8 cellular contexts compared by ENCODE assay signal in the genomic region with DNA sequence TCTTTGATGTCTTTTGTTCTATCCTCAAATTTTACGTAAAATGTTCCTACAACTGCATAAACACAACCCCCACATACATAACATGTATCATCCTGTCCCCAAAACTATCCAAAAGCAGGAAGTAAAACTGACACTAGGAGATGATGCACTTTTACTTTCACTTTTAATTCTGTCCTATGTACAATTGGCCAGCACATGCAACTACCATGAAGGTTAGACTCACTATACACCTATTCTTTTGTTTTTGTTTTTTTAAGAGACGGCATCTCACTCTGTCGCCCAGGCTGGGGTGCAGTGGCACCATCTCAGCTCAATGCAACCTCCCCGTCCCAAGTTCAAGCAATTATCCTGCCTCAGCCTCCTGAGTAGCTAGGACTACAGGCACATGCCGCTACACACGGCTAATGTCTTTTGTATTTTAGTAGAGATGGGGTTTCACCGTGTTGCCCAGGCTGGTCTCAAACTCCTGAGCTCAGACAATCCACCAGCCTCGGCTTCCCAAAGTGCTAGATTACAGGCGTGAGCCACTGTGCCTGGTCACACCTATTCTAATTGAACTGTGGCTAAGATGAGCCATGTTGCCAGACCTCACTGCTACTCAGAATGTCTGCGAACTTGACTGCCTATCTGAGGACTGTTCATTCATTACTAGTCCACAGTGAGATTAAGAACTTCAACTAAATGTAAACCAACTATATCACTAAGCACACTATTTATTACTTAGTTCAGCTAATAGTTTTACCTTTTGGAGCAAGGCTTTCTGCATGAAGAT. TPM values are rescaled to one million over a fixed set of nuclear protein-coding genes. Genes with fewer than 3 reads are reported as not detected.
DNase-seq lines count a peak whose midpoint lies in the region; ATAC-seq, FAIRE-seq and TF ChIP-seq lines count a peak whose summit lies in the region.

No MANE protein-coding gene starts in this region.

- DNase-seq in GM12891 (ENCODE audit: insufficient read length, low spot score): peak; percentile 26
- DNase-seq in activated CD8-positive, alpha-beta T cell treated with anti-CD3 and anti-CD28 coated beads for 36 hours: peak; percentile 20
- DNase-seq in fibroblast of villous mesenchyme (ENCODE audit: low read depth): peak; percentile 72
- no peak for DNase-seq in spleen
- no peak for DNase-seq in lower leg skin (ENCODE audit: low spot score in 2 of 2)
- DNase-seq in SJCRH30: no peak

- peaks cover 20% of the 10 kb centered on the region for H3K4me1 ChIP-seq in KMS-11 (ENCODE audit: low read depth, poor library complexity, severe bottlenecking)
- peaks cover 5 to 28% (median 14%) of the 10 kb centered on the region in 6 donors for H3K4me1 ChIP-seq in spleen
- no peaks in the 10 kb centered on the region for H3K4me1 ChIP-seq in SJCRH30

- POLR2A ChIA-PET in activated CD8-positive, alpha-beta T cell treated with anti-CD3 and anti-CD28 coated beads for 36 hours (lab: Charles Lee): no interaction called here

- H3K36me3 ChIP-seq in KMS-11 (ENCODE audit: insufficient read depth): no peaks in the 10 kb centered on the region
- H3K36me3 ChIP-seq in spleen: peaks cover 0 to 20% (median 6%) of the 10 kb centered on the region in 6 donors
- peaks cover 16% of the 10 kb centered on the region; the same call in 1 of the 2 replicates for H3K36me3 ChIP-seq in SJCRH30

- intact Hi-C loops in activated CD8-positive, alpha-beta T cell treated with anti-CD3 and anti-CD28 coated beads for 36 hours (cut with micrococcal nuclease): loop anchor here (5.0 kb wide), 2 partner anchors 167 to 237 kb away; partner anchors contain the start of gene AXDND1
- intact Hi-C loops in spleen (cut with DNase I; ENCODE audit: low total_unique reads): loop anchor here (10.0 kb wide), 1 partner anchor 165 kb away; the partner anchor contains the start of gene SOAT1
- intact Hi-C loops in lower leg skin (cut with DNase I; ENCODE audit: low total_unique reads): no loop called here

- no peaks in the 10 kb centered on the region for H4K20me1 ChIP-seq in KMS-11 (ENCODE audit: insufficient read depth)

- H3K4me2 ChIP-seq in KMS-11: peak overlapping the region; percentile 34

- no peak overlapping the region for H3K4me3 ChIP-seq in KMS-11 (IDR thresholded peaks at IDR 0.05; ENCODE audit: insufficient read depth, low read depth, low read length)
- peak overlapping the region; percentile 46 for H3K4me3 ChIP-seq in fibroblast of villous mesenchyme (ENCODE audit: low read depth, low read length)
- peak overlapping the region in 7 of 8 donors; percentile 20 to 59 (median 27) for H3K4me3 ChIP-seq in spleen
- no peak overlapping the region for H3K4me3 ChIP-seq in lower leg skin (ENCODE audit: low read depth, poor library complexity, severe bottlenecking)
- H3K4me3 ChIP-seq in SJCRH30: no peak overlapping the region

- H3K4me1 Mint-ChIP-seq in activated CD8-positive, alpha-beta T cell treated with anti-CD3 and anti-CD28 coated beads for 36 hours (ENCODE audit: low read depth): peaks cover 31% of the 10 kb centered on the region

- H3K27ac ChIP-seq in KMS-11 (no peak overlapping the region), spleen (peak overlapping the region; percentile 73 to 89 (median 84)), SJCRH30 (no peak overlapping the region)

- no peak overlapping the region for H2AFZ ChIP-seq in KMS-11 (ENCODE audit: low read depth)

- no peak for TF ChIP-seq CTCF in KMS-11 (conservative IDR thresholded peaks at IDR 0.05; ENCODE audit: low read depth, low read length)
- no peak for TF ChIP-seq CTCF in activated CD8-positive, alpha-beta T cell treated with anti-CD3 and anti-CD28 coated beads for 36 hours (IDR thresholded peaks at IDR 0.05)
- TF ChIP-seq CTCF in fibroblast of villous mesenchyme (IDR thresholded peaks at IDR 0.05; ENCODE audit: insufficient read depth, low read depth, low read length): no peak
- TF ChIP-seq CTCF in spleen (IDR thresholded peaks at IDR 0.05 in 8 of 11, conservative IDR thresholded peaks at IDR 0.05 in 3 of 11): no peak
- no peak for TF ChIP-seq CTCF in lower leg skin (IDR thresholded peaks at IDR 0.05)

- CTCF ChIA-PET in activated CD8-positive, alpha-beta T cell treated with anti-CD3 and anti-CD28 coated beads for 36 hours (lab: Charles Lee): interaction anchor here (1.4 kb wide), 1 partner anchor 9 kb away, joined by 5 read pairs; no protein-coding TSS in a partner anchor

- peak; percentile 96 for ATAC-seq in GM21737 (IDR thresholded peaks at IDR 0.05; ENCODE audit: unreplicated experiment)
- ATAC-seq in activated CD8-positive, alpha-beta T cell treated with anti-CD3 and anti-CD28 coated beads for 36 hours: peak; percentile 96

- no peaks in the 10 kb centered on the region for H3K9me3 ChIP-seq in spleen
- no peaks in the 10 kb centered on the region for H3K9me3 ChIP-seq in SJCRH30 (replicated peaks)

- TF ChIP-seq POLR2A in GM12891 (IDR thresholded peaks at IDR 0.05; ENCODE audit: low read depth, low read length) (no peak), spleen (IDR thresholded peaks at IDR 0.05) (no peak), lower leg skin (IDR thresholded peaks at IDR 0.05) (no peak)

- H3K4me3 Mint-ChIP-seq in activated CD8-positive, alpha-beta T cell treated with anti-CD3 and anti-CD28 coated beads for 36 hours: peak overlapping the region; percentile 71

- WGBS in spleen, 5 donors: 68 to 78% (median 71%) methylated on average over 10 of the region's 10 CpGs
- WGBS in lower leg skin, 2 donors: 69% methylated on average over 10 of the region's 10 CpGs

- no peaks in the 10 kb centered on the region for H3K9me3 Mint-ChIP-seq in activated CD8-positive, alpha-beta T cell treated with anti-CD3 and anti-CD28 coated beads for 36 hours

- H3K27me3 Mint-ChIP-seq in activated CD8-positive, alpha-beta T cell treated with anti-CD3 and anti-CD28 coated beads for 36 hours: no peaks in the 10 kb centered on the region

- 0 out of 2 replicates have a peak, but pooled peaks cover 7% of the 10 kb centered on the region for H3K79me2 ChIP-seq in KMS-11 (ENCODE audit: insufficient read depth, low read depth)

- H3K27me3 ChIP-seq in KMS-11 (ENCODE audit: insufficient read depth, low read depth): no peaks in the 10 kb centered on the region
- no peaks in the 10 kb centered on the region for H3K27me3 ChIP-seq in spleen (replicated peaks in 1 of 7)
- H3K27me3 ChIP-seq in SJCRH30: no peaks in the 10 kb centered on the region

- peak overlapping the region; percentile 98 for H3K27ac Mint-ChIP-seq in activated CD8-positive, alpha-beta T cell treated with anti-CD3 and anti-CD28 coated beads for 36 hours

- H3K9ac ChIP-seq in KMS-11: no peak overlapping the region

- H3K36me3 Mint-ChIP-seq in activated CD8-positive, alpha-beta T cell treated with anti-CD3 and anti-CD28 coated beads for 36 hours (ENCODE audit: low read depth): peaks cover 14% of the 10 kb centered on the region

- FAIRE-seq in GM12891 (lab: Jason Lieb, UNC): peak; percentile 92

TF ChIP-seq in GM12891, 5 proteins besides CTCF, POLR2A, EP300 and RAD21:
- TF ChIP-seq POU2F2 (IDR thresholded peaks at IDR 0.05; ENCODE audit: low read depth, low read length): no peak
- no peak for TF ChIP-seq TAF1 (IDR thresholded peaks at IDR 0.05; ENCODE audit: low read depth, low read length)
- no peak for TF ChIP-seq POLR2AphosphoS5 (IDR thresholded peaks at IDR 0.05; ENCODE audit: low read depth, low read length)
- no peak for TF ChIP-seq SPI1 (IDR thresholded peaks at IDR 0.05; ENCODE audit: low read depth, low read length)
- TF ChIP-seq PAX5 (IDR thresholded peaks at IDR 0.05; ENCODE audit: insufficient read depth, low read length, severe bottlenecking): no peak
TF ChIP-seq in GM12891: peak in this region for 0.

RNA-seq across cellular contexts. Expression of gene TOR3A, which starts 48.0 kb away (rescaled TPM):
- polyA plus RNA-seq in GM12891 (2012; ENCODE audit: low read depth, missing spikeins): 22.3 TPM
- 10 to 100 TPM; 28.8 to 30.3 TPM for total RNA-seq in activated CD8-positive, alpha-beta T cell treated with anti-CD3 and anti-CD28 coated beads for 36 hours
- 35.4 and 41.2 TPM in 2 replicates for total RNA-seq in fibroblast of villous mesenchyme
- total RNA-seq in spleen: 10 to 100 TPM; 38.5 to 51.7 (median 42.1) TPM
- polyA plus RNA-seq in spleen: 10 to 100 TPM; 27.9 to 42.2 (median 41.0) TPM
- 10 to 100 TPM; 27.0 to 55.8 (median 48.2) TPM for total RNA-seq in lower leg skin
- 14.6 and 15.4 TPM in 2 replicates for total RNA-seq in SJCRH30 (2014; rRNA removed; shearing (Covaris generic))

Comparison
In these comparisons a context has a peak if more than half of its experiments do, and no peak if none do; other contexts are left out.
1. DNase-seq: peak in GM12891 (single experiment), activated CD8-positive, alpha-beta T cell treated with anti-CD3 and anti-CD28 coated beads for 36 hours (single experiment) and fibroblast of villous mesenchyme (single experiment); none in spleen (single experiment), lower leg skin (0 of 2) and SJCRH30 (0 of 2).
2. H3K27ac ChIP-seq: peak in spleen (8 of 8); none in KMS-11 (single experiment) and SJCRH30 (single experiment).
3. H3K4me3 ChIP-seq: peak in fibroblast of villous mesenchyme (single experiment) and spleen (7 of 8); none in KMS-11 (single experiment), lower leg skin (single experiment) and SJCRH30 (single experiment).